Comparison of ENCODE assay signal across 1 cellular context in the genomic region with DNA sequence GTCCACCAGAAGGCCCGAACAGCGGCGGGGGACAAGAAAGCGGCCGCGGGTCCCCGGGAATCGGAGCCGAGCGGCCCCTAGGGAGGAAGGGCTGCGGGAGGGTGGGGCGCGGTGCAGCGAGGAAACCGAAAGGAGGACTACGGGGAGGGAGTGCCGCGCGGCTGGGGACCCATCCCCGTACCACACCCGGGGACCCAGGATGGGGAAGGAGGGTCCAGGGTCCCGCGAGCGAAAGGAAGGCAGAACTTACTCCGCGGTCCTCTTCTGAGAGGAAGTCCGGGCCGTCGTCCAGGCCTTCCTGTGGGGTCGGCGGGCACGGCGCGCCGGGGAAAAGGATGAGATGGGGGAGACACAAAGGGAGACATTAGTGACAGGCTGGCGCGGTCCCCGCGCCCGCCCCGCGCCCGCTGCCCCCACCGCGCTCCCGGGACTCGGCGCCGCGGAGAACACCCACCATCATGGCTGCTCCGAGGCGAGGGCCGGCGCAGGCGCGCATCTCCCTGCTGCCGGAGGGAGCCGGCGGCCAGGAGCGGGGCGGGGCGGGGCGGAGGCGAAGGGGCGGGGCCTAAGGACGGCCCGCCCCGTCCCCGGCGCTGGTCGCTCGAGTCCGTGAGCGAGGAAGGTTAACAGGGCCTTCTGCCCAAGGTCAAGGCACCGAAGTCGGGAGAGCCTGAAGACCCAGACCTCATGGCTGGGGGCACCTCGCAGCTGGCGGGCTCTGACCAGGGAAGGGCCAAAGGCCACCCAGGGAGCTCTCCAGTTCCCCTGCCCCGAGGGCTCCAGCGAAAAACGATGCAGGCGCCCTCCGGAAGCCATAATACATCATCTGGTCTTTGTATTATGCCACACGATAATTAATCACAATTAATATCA.
TF ChIP-seq lines count a peak whose summit lies in the region.

TSS of gene SNX6 (minus strand) at position 492 of the 873 bp plus-strand sequence. CDS start at position 460, 32 bp downstream.

TF ChIP-seq in HepG2, 621 proteins besides CTCF, POLR2A, EP300 and RAD21 (continued from another document and continues in another):
- TF ChIP-seq MLXIP (CRISPR knock-in tag; IDR thresholded peaks at IDR 0.05; ENCODE audit: borderline replicate concordance), result peak; percentile 68
- TF ChIP-seq U2AF1 (optimal IDR thresholded peaks at IDR 0.05; ENCODE audit: low read depth, low read length), result peak; percentile 91
- TF ChIP-seq ZNF484 (CRISPR knock-in tag; IDR thresholded peaks at IDR 0.05; ENCODE audit: borderline replicate concordance, low read depth), result peak; percentile 72; the same call in 1 of the 2 replicates
- TF ChIP-seq, protein P1, sequence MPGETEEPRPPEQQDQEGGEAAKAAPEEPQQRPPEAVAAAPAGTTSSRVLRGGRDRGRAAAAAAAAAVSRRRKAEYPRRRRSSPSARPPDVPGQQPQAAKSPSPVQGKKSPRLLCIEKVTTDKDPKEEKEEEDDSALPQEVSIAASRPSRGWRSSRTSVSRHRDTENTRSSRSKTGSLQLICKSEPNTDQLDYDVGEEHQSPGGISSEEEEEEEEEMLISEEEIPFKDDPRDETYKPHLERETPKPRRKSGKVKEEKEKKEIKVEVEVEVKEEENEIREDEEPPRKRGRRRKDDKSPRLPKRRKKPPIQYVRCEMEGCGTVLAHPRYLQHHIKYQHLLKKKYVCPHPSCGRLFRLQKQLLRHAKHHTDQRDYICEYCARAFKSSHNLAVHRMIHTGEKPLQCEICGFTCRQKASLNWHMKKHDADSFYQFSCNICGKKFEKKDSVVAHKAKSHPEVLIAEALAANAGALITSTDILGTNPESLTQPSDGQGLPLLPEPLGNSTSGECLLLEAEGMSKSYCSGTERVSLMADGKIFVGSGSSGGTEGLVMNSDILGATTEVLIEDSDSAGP (CRISPR knock-in tag; IDR thresholded peaks at IDR 0.05; ENCODE audit: borderline replicate concordance), result peak; percentile 87; the same call in 1 of the 2 replicates
- TF ChIP-seq KAT2B (IDR thresholded peaks at IDR 0.05; ENCODE audit: borderline replicate concordance, low read depth, low read length), result no peak
- TF ChIP-seq CC2D1A (CRISPR knock-in tag; IDR thresholded peaks at IDR 0.05), result peak; percentile 81; the same call in 1 of the 2 replicates
- peak; percentile 60; the same call in 1 of the 2 replicates for TF ChIP-seq ZNF746 (CRISPR knock-in tag; IDR thresholded peaks at IDR 0.05)
- TF ChIP-seq BRD4 (CRISPR knock-in tag; IDR thresholded peaks at IDR 0.05), result peak; percentile 85
- TF ChIP-seq, protein P2, sequence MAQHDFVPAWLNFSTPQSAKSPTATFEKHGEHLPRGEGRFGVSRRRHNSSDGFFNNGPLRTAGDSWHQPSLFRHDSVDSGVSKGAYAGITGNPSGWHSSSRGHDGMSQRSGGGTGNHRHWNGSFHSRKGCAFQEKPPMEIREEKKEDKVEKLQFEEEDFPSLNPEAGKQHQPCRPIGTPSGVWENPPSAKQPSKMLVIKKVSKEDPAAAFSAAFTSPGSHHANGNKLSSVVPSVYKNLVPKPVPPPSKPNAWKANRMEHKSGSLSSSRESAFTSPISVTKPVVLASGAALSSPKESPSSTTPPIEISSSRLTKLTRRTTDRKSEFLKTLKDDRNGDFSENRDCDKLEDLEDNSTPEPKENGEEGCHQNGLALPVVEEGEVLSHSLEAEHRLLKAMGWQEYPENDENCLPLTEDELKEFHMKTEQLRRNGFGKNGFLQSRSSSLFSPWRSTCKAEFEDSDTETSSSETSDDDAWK (CRISPR knock-in tag; IDR thresholded peaks at IDR 0.05), result no peak
- TF ChIP-seq ARID3A (IDR thresholded peaks at IDR 0.05; ENCODE audit: low read depth, low read length), result no peak
- peak; percentile 61; the same call in 1 of the 2 replicates for TF ChIP-seq CBX5 (CRISPR knock-in tag; IDR thresholded peaks at IDR 0.05; ENCODE audit: borderline replicate concordance)
- peak; percentile 79 for TF ChIP-seq KDM3A (CRISPR knock-in tag; IDR thresholded peaks at IDR 0.05; ENCODE audit: low read depth)
- peak; percentile 73; the same call in 1 of the 2 replicates for TF ChIP-seq THAP11 (CRISPR knock-in tag; IDR thresholded peaks at IDR 0.05)
- no peak for TF ChIP-seq ZNF619 (CRISPR knock-in tag; IDR thresholded peaks at IDR 0.05)
- TF ChIP-seq SP1 (IDR thresholded peaks at IDR 0.05), result no peak
- peak; percentile 85 for TF ChIP-seq SP1 (CRISPR knock-in tag; IDR thresholded peaks at IDR 0.05)
- peak; percentile 52; the same call in 1 of the 2 replicates for TF ChIP-seq ZBTB26 (CRISPR knock-in tag; IDR thresholded peaks at IDR 0.05; ENCODE audit: borderline replicate concordance)
- TF ChIP-seq CEBPB (IDR thresholded peaks at IDR 0.05; ENCODE audit: borderline replicate concordance, low read depth, low read length), result no peak
- TF ChIP-seq MAFK (conservative IDR thresholded peaks at IDR 0.05 in 1 of 2, IDR thresholded peaks at IDR 0.05 in 1 of 2; ENCODE audit: low read length in 2 of 2), result no peak
- TF ChIP-seq MEIS1 (CRISPR knock-in tag; IDR thresholded peaks at IDR 0.05; ENCODE audit: borderline replicate concordance), result peak; percentile 83
- TF ChIP-seq SMARCE1 (IDR thresholded peaks at IDR 0.05; ENCODE audit: borderline replicate concordance), result no peak
- peak; percentile 93 for TF ChIP-seq KMT2B (CRISPR knock-in tag; IDR thresholded peaks at IDR 0.05)
- 0 out of 2 replicates have a peak, but pooled peaks have one; percentile 7 for TF ChIP-seq SOX5 (CRISPR knock-in tag; IDR thresholded peaks at IDR 0.05; ENCODE audit: borderline replicate concordance)
- peak; percentile 94 for TF ChIP-seq RBM39 (IDR thresholded peaks at IDR 0.05; ENCODE audit: low read depth, low read length, poor library complexity, severe bottlenecking)
- TF ChIP-seq DMAP1 (CRISPR knock-in tag; IDR thresholded peaks at IDR 0.05), result peak; percentile 75; the same call in 1 of the 2 replicates
- TF ChIP-seq TMF1 (CRISPR knock-in tag; IDR thresholded peaks at IDR 0.05; ENCODE audit: low read depth), result peak; percentile 93
- peak; percentile 96; the same call in 1 of the 2 replicates for TF ChIP-seq ZNF510 (CRISPR knock-in tag; IDR thresholded peaks at IDR 0.05; ENCODE audit: low read depth)
- TF ChIP-seq, protein P3, sequence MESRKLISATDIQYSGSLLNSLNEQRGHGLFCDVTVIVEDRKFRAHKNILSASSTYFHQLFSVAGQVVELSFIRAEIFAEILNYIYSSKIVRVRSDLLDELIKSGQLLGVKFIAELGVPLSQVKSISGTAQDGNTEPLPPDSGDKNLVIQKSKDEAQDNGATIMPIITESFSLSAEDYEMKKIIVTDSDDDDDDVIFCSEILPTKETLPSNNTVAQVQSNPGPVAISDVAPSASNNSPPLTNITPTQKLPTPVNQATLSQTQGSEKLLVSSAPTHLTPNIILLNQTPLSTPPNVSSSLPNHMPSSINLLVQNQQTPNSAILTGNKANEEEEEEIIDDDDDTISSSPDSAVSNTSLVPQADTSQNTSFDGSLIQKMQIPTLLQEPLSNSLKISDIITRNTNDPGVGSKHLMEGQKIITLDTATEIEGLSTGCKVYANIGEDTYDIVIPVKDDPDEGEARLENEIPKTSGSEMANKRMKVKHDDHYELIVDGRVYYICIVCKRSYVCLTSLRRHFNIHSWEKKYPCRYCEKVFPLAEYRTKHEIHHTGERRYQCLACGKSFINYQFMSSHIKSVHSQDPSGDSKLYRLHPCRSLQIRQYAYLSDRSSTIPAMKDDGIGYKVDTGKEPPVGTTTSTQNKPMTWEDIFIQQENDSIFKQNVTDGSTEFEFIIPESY (CRISPR knock-in tag; IDR thresholded peaks at IDR 0.05), result peak; percentile 61
- peak; percentile 95 for TF ChIP-seq PREB (CRISPR knock-in tag; IDR thresholded peaks at IDR 0.05)
- TF ChIP-seq, protein P4, sequence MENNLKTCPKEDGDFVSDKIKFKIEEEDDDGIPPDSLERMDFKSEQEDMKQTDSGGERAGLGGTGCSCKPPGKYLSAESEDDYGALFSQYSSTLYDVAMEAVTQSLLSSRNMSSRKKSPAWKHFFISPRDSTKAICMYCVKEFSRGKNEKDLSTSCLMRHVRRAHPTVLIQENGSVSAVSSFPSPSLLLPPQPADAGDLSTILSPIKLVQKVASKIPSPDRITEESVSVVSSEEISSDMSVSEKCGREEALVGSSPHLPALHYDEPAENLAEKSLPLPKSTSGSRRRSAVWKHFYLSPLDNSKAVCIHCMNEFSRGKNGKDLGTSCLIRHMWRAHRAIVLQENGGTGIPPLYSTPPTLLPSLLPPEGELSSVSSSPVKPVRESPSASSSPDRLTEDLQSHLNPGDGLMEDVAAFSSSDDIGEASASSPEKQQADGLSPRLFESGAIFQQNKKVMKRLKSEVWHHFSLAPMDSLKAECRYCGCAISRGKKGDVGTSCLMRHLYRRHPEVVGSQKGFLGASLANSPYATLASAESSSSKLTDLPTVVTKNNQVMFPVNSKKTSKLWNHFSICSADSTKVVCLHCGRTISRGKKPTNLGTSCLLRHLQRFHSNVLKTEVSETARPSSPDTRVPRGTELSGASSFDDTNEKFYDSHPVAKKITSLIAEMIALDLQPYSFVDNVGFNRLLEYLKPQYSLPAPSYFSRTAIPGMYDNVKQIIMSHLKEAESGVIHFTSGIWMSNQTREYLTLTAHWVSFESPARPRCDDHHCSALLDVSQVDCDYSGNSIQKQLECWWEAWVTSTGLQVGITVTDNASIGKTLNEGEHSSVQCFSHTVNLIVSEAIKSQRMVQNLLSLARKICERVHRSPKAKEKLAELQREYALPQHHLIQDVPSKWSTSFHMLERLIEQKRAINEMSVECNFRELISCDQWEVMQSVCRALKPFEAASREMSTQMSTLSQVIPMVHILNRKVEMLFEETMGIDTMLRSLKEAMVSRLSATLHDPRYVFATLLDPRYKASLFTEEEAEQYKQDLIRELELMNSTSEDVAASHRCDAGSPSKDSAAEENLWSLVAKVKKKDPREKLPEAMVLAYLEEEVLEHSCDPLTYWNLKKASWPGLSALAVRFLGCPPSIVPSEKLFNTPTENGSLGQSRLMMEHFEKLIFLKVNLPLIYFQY (CRISPR knock-in tag; IDR thresholded peaks at IDR 0.05; ENCODE audit: borderline replicate concordance), result peak; percentile 17; the same call in 1 of the 2 replicates
- no peak for TF ChIP-seq SIN3B (IDR thresholded peaks at IDR 0.05; ENCODE audit: low read length)
- peak; percentile 91; the same call in 1 of the 2 replicates for TF ChIP-seq ZNF788 (CRISPR knock-in tag; IDR thresholded peaks at IDR 0.05; ENCODE audit: borderline replicate concordance)
- peak in 1 of 2 experiments; percentile 51; a peak in 1 of 4 replicates for TF ChIP-seq NR2F1 (CRISPR knock-in tag; IDR thresholded peaks at IDR 0.05)
- TF ChIP-seq NAIF1 (CRISPR knock-in tag; IDR thresholded peaks at IDR 0.05; ENCODE audit: borderline replicate concordance), result no peak
- TF ChIP-seq PHF5A (CRISPR knock-in tag; IDR thresholded peaks at IDR 0.05; ENCODE audit: low read depth, unreplicated experiment), result peak; percentile 17
- peak; percentile 98 for TF ChIP-seq MTA1 (CRISPR knock-in tag; IDR thresholded peaks at IDR 0.05; ENCODE audit: borderline replicate concordance)
- TF ChIP-seq, protein P5, sequence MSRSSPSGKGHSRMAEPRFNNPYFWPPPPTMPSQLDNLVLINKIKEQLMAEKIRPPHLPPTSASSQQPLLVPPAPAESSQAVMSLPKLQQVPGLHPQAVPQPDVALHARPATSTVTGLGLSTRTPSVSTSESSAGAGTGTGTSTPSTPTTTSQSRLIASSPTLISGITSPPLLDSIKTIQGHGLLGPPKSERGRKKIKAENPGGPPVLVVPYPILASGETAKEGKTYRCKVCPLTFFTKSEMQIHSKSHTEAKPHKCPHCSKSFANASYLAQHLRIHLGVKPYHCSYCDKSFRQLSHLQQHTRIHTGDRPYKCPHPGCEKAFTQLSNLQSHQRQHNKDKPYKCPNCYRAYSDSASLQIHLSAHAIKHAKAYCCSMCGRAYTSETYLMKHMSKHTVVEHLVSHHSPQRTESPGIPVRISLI (CRISPR knock-in tag; IDR thresholded peaks at IDR 0.05; ENCODE audit: borderline replicate concordance), result peak; percentile 43; the same call in 1 of the 2 replicates
- no peak for TF ChIP-seq NONO (IDR thresholded peaks at IDR 0.05)
- TF ChIP-seq NONO (CRISPR knock-in tag; conservative IDR thresholded peaks at IDR 0.05), result no peak; the same call in 1 of the 2 replicates
